Comparison of ENCODE assay signal across 11 cellular contexts in the genomic region with DNA sequence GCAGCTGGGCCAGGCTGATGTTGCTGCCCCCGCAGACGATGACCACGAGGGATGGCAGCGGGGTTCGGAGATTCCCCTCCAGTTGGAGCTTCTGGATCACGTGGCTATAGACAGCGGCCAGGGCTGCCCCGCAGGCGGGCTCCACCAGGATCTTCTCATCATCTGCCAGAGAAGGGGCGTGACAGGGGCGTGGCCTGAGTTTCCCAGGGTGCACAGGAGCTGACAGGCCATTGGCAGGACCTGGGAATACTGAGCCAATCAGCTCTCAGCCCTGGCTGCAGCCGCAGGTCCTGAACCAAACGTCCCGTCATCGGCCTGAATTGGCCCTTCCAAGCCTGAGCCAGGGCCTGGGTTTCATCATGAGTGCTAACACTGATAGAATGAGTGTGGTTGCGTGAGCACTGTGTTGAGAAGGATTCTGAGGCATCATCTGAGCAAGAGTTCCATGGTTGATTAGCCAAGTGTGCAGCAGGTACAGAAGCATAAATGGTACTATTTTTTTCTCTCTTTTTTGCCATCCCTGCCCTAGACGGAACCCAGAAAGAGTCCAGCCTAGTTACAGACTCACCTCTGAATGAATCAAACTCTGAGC. TPM values are rescaled to one million over a fixed set of nuclear protein-coding genes. Genes with fewer than 3 reads are reported as not detected.
DNase-seq lines count a peak whose midpoint lies in the region; ATAC-seq and TF ChIP-seq lines count a peak whose summit lies in the region.
"Had no signal": no experiment of that assay in that cellular context is flagged by ENCODE, and none has a peak within 500 bp of the region (broad histone marks: within the 10 kb centered on the region; RNA-seq: fewer than 3 reads in every experiment).

No MANE protein-coding gene starts in this region.

- H3K9me3 Mint-ChIP-seq in endothelial cell (ENCODE audit: unreplicated experiment): no peaks in the 10 kb centered on the region
- H3K9me3 Mint-ChIP-seq: activated CD4-positive, alpha-beta T cell treated with anti-CD3 and anti-CD28 coated beads, Interleukin-2, amount 10 ng/mL, durations not matched to agents 7 days and 5 days; activated naive CD4-positive, alpha-beta T cell treated with anti-CD3 and anti-CD28 coated beads for 36 hours had no signal

- 81 to 88% (median 82%) methylated on average over 13 to 17 of the region's 17 CpGs for WGBS in spleen, 5 donors
- WGBS in transverse colon (ENCODE audit: low coverage in 1 of 2), 2 donors: 76 to 89% methylated on average over 1 to 7 of the region's 17 CpGs

- no peaks in the 10 kb centered on the region for H3K4me1 Mint-ChIP-seq in endothelial cell (ENCODE audit: unreplicated experiment)
- H3K4me1 Mint-ChIP-seq: activated CD4-positive, alpha-beta T cell treated with anti-CD3 and anti-CD28 coated beads, Interleukin-2, amount 10 ng/mL, durations not matched to agents 7 days and 5 days had no signal

- intact Hi-C loops in left colon (cut with DNase I, micrococcal nuclease): no loop called here
- intact Hi-C loops in spleen (cut with DNase I; ENCODE audit: low total_unique reads): no loop called here
- intact Hi-C loops in transverse colon (cut with DNase I; ENCODE audit: low total_unique reads): no loop called here

- in situ Hi-C loops in transverse colon (cut with MboI; ENCODE audit: low pct_ligation_motif_present in 1 of 4, low pct_unique_long_range_greater_than_20kb in 1 of 4, low sequenced_read_pairs in 3 of 4): no loop called here

- TF ChIP-seq POLR2A in spleen (IDR thresholded peaks at IDR 0.05): no peak
- no peak for TF ChIP-seq POLR2A in transverse colon (IDR thresholded peaks at IDR 0.05)

- DNase-seq in GM06990 (ENCODE audit: extremely low read depth, insufficient read length) (peak; percentile 34), cardiac fibroblast (ENCODE audit: low read depth in 2 of 2) (peak; percentile 31 to 49), left colon (no peak), spleen (no peak), endothelial cell (ENCODE audit: low spot score) (no peak), transverse colon (no peak)
- DNase-seq: activated CD4-positive, alpha-beta T cell treated with anti-CD3 and anti-CD28 coated beads, Interleukin-2, amount 10 ng/mL, durations not matched to agents 7 days and 5 days; activated naive CD4-positive, alpha-beta T cell treated with anti-CD3 and anti-CD28 coated beads for 36 hours had no signal

- peaks cover 0 to 4% (median 0%) of the 10 kb centered on the region in 8 donors for H3K9me3 ChIP-seq in spleen
- no peaks in the 10 kb centered on the region for H3K9me3 ChIP-seq in transverse colon
- H3K9me3 ChIP-seq: BLaER1 had no signal

- H3K4me1 ChIP-seq in spleen (no peaks in the 10 kb centered on the region), transverse colon (no peaks in the 10 kb centered on the region)

- TF ChIP-seq CTCF in GM06990 (IDR thresholded peaks at IDR 0.05; ENCODE audit: insufficient read depth, low read length, poor library complexity, severe bottlenecking) (no peak), cardiac fibroblast (IDR thresholded peaks at IDR 0.05; ENCODE audit: low read depth, low read length) (no peak), spleen (IDR thresholded peaks at IDR 0.05 in 8 of 11, conservative IDR thresholded peaks at IDR 0.05 in 3 of 11) (no peak), endothelial cell (IDR thresholded peaks at IDR 0.05; ENCODE audit: unreplicated experiment) (no peak), transverse colon (IDR thresholded peaks at IDR 0.05) (no peak)

- no peak for TF ChIP-seq EP300 in transverse colon (IDR thresholded peaks at IDR 0.05; ENCODE audit: low read depth)

- no peak overlapping the region for H3K4me3 ChIP-seq in GM06990 (replicated peaks; ENCODE audit: low read depth, low read length)
- no peak overlapping the region for H3K4me3 ChIP-seq in cardiac fibroblast (replicated peaks in 1 of 2; ENCODE audit: low read depth in 2 of 2, low read length in 2 of 2)
- no peak overlapping the region for H3K4me3 ChIP-seq in spleen
- no peak overlapping the region for H3K4me3 ChIP-seq in transverse colon
- H3K4me3 ChIP-seq: BLaER1 had no signal

- ATAC-seq in HG03442 (IDR thresholded peaks at IDR 0.05; ENCODE audit: unreplicated experiment) (peak; percentile 57), left colon (peak; percentile 17), HG03196 (IDR thresholded peaks at IDR 0.05; ENCODE audit: unreplicated experiment) (no peak)

- H3K27ac Mint-ChIP-seq in endothelial cell (ENCODE audit: unreplicated experiment): no peak overlapping the region
- H3K27ac Mint-ChIP-seq: activated CD4-positive, alpha-beta T cell treated with anti-CD3 and anti-CD28 coated beads, Interleukin-2, amount 10 ng/mL, durations not matched to agents 7 days and 5 days; activated naive CD4-positive, alpha-beta T cell treated with anti-CD3 and anti-CD28 coated beads for 36 hours had no signal

- no peaks in the 10 kb centered on the region for H3K27me3 ChIP-seq in GM06990 (replicated peaks; ENCODE audit: control insufficient read depth, insufficient read depth, low read length)
- H3K27me3 ChIP-seq in spleen (replicated peaks in 1 of 7): peaks cover 0 to 8% (median 0%) of the 10 kb centered on the region in 7 donors
- no peaks in the 10 kb centered on the region for H3K27me3 ChIP-seq in transverse colon
- H3K27me3 ChIP-seq: BLaER1 had no signal

- no peak overlapping the region for H3K27ac ChIP-seq in spleen
- no peak overlapping the region for H3K27ac ChIP-seq in transverse colon
- H3K27ac ChIP-seq: BLaER1 had no signal

- H3K36me3 ChIP-seq in GM06990 (ENCODE audit: control insufficient read depth, insufficient read depth, low read length) (no peaks in the 10 kb centered on the region; the same call in none of the 2 replicates), spleen (peaks cover 0 to 36% (median 18%) of the 10 kb centered on the region in 6 donors), transverse colon (no peaks in the 10 kb centered on the region)

- no peak overlapping the region for H3K4me3 Mint-ChIP-seq in endothelial cell (ENCODE audit: unreplicated experiment)
- H3K4me3 Mint-ChIP-seq: activated CD4-positive, alpha-beta T cell treated with anti-CD3 and anti-CD28 coated beads, Interleukin-2, amount 10 ng/mL, durations not matched to agents 7 days and 5 days; activated naive CD4-positive, alpha-beta T cell treated with anti-CD3 and anti-CD28 coated beads for 36 hours had no signal

- H3K36me3 Mint-ChIP-seq in endothelial cell (ENCODE audit: low read depth, unreplicated experiment): no peaks in the 10 kb centered on the region

- peaks cover 3% of the 10 kb centered on the region for H3K27me3 Mint-ChIP-seq in endothelial cell (ENCODE audit: unreplicated experiment)
- H3K27me3 Mint-ChIP-seq: activated CD4-positive, alpha-beta T cell treated with anti-CD3 and anti-CD28 coated beads, Interleukin-2, amount 10 ng/mL, durations not matched to agents 7 days and 5 days had no signal

RNA-seq across cellular contexts. Expression of gene SDS, which starts 10.6 kb away (rescaled TPM):
- total RNA-seq in left colon (1 to 10 TPM in 1 of 2 donors, under 1 TPM in 1; 0.76 to 4.7 TPM), spleen (1 to 10 TPM in 2 of 7 donors, under 1 TPM in 4, not detected in 1; 0.61 to 3.4 (median 0.94) TPM), endothelial cell (ENCODE audit: unreplicated experiment) (not detected), transverse colon (1 to 10 TPM in 3 of 4 donors, not detected in 1; 1.2 to 7.1 (median 5.7) TPM)
- 1 to 10 TPM; 1.2 to 3.5 (median 1.7) TPM for polyA plus RNA-seq in spleen
- total RNA-seq: activated CD4-positive, alpha-beta T cell treated with anti-CD3 and anti-CD28 coated beads, Interleukin-2, amount 10 ng/mL, durations not matched to agents 7 days and 5 days; activated naive CD4-positive, alpha-beta T cell treated with anti-CD3 and anti-CD28 coated beads for 36 hours had no signal

RNA-seq across cellular contexts. Expression of gene SDSL, which starts 29.1 kb away (rescaled TPM):
- total RNA-seq in left colon (10 to 100 TPM; 14.7 to 20.1 TPM), spleen (1 to 10 TPM; 2.0 to 8.4 (median 4.7) TPM), endothelial cell (ENCODE audit: unreplicated experiment) (1.3 TPM), transverse colon (10 to 100 TPM in 3 of 4 donors, 1 to 10 TPM in 1; 7.4 to 16.8 (median 13.1) TPM)
- polyA plus RNA-seq in spleen: 10 to 100 TPM in 1 of 3 donors, 1 to 10 TPM in 2; 5.2 to 12.1 (median 8.9) TPM
- total RNA-seq: activated naive CD4-positive, alpha-beta T cell treated with anti-CD3 and anti-CD28 coated beads for 36 hours had no signal

RNA-seq across cellular contexts. Expression of gene PLBD2, which starts 34.7 kb away (rescaled TPM):
- total RNA-seq in left colon (10 to 100 TPM; 17.7 to 23.5 TPM), spleen (10 to 100 TPM; 27.9 to 38.8 (median 30.6) TPM), endothelial cell (ENCODE audit: unreplicated experiment) (26.6 TPM), transverse colon (10 to 100 TPM; 12.3 to 27.5 (median 19.0) TPM)
- polyA plus RNA-seq in spleen: 1 to 10 TPM; 4.2 to 9.0 (median 4.3) TPM

RNA-seq across cellular contexts. Expression of gene SLC8B1, which starts 58.2 kb away (rescaled TPM):
- total RNA-seq in left colon (10 to 100 TPM; 50.5 to 57.3 TPM), spleen (100 to 1,000 TPM in 2 of 7 donors, 10 to 100 TPM in 5; 54.7 to 126 (median 84.4) TPM), endothelial cell (ENCODE audit: unreplicated experiment) (44.6 TPM), transverse colon (100 to 1,000 TPM in 2 of 4 donors, 10 to 100 TPM in 2; 76.5 to 256 (median 95.5) TPM)
- 10 to 100 TPM; 15.0 to 47.1 (median 32.5) TPM for polyA plus RNA-seq in spleen

Comparison
In these comparisons a context has a peak if more than half of its experiments do, and no peak if none do; other contexts are left out.
1. DNase-seq: peak in GM06990 (single experiment) and cardiac fibroblast (2 of 2); none in left colon (0 of 2), spleen (single experiment), endothelial cell (single experiment) and transverse colon (single experiment).